In the genomic region with DNA sequence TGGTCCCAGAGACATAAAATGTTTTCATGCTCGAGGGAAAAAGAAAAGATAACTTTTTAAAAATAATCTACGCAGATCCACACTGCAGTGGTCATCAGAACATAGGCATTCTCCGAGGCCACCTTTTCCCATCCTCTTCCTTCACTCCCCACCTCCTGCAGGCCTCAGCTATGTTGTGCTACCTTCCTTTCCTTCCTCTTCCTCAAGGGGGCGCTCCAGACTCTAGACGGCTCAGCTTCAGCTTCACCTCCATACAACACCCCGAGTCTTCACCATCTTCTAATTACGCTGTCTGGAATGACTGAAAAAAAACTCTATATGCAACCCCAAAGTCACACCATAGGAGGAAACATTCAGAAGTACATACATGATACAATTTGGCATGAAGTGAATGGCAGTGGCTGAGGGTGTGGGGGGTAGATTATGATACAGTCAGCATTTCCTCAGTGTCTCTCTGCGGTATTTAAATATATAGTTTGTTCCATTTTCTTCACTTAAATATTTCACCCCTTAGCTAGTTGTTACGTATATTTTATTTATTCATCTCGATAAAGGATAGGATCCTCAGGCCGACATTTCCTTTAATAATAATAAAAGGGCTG, we compare ENCODE assay signal across 8 cellular contexts.
DNase-seq lines count a peak whose midpoint lies in the region; ATAC-seq and TF ChIP-seq lines count a peak whose summit lies in the region.

No MANE protein-coding gene starts in this region.

- no peak overlapping the region for H3K27ac Mint-ChIP-seq in T-helper 17 cell

- H3K4me3 Mint-ChIP-seq in T-helper 17 cell, result no peak overlapping the region

- peak; percentile 88 for ATAC-seq in T-helper 17 cell

- H3K4me1 ChIP-seq in ascending aorta, result no peaks in the 10 kb centered on the region

- H3K4me3 ChIP-seq in GM12864 (ENCODE audit: low read depth, low read length), result no peak overlapping the region
- no peak overlapping the region for H3K4me3 ChIP-seq in H7 (ENCODE audit: insufficient read depth, low read depth, low read length)
- H3K4me3 ChIP-seq in ascending aorta, result no peak overlapping the region

- H3K9me3 ChIP-seq in T-helper 17 cell (ENCODE audit: control insufficient read depth, low read length, poor library complexity, severe bottlenecking) (no peaks in the 10 kb centered on the region), ascending aorta (no peaks in the 10 kb centered on the region)

- H3K27me3 Mint-ChIP-seq in T-helper 17 cell, result peaks cover 19% of the 10 kb centered on the region

- peak; percentile 3 for DNase-seq in GM12864 (ENCODE audit: low read depth)
- DNase-seq in H7, result peak; percentile 52
- peak; percentile 12 to 46 (median 23) for DNase-seq in T-helper 17 cell
- DNase-seq in ascending aorta (ENCODE audit: low spot score in 2 of 2), result no peak
- peak; percentile 84 for DNase-seq in islet precursor cell
- DNase-seq in stimulated activated CD4-positive, alpha-beta T cell treated with anti-CD3 and anti-CD28 coated beads, TNF-alpha, amount 100 ng/mL, for 1 hour (ENCODE audit: low read depth in 3 of 3, low spot score in 1 of 3), result peak in 2 of 3 donors; percentile 8 to 16
- DNase-seq in cortex of kidney (lab: John Stamatoyannopoulos, UW), result no peak

- H3K36me3 ChIP-seq in H7 (replicated peaks; ENCODE audit: control insufficient read depth, insufficient read depth, low read length) (no peaks in the 10 kb centered on the region), ascending aorta (no peaks in the 10 kb centered on the region)

- intact Hi-C loops in ascending aorta (cut with DNase I), result no loop called here

- no peaks in the 10 kb centered on the region for H3K27me3 ChIP-seq in H7 (ENCODE audit: control insufficient read depth, insufficient read depth, low read length)
- no peaks in the 10 kb centered on the region for H3K27me3 ChIP-seq in ascending aorta

- peak; percentile 81 for TF ChIP-seq CTCF in GM12864 (IDR thresholded peaks at IDR 0.05; ENCODE audit: low read depth, low read length, missing control alignments)
- TF ChIP-seq CTCF in LNCAP (IDR thresholded peaks at IDR 0.05), result peak; percentile 63; the same call in 1 of the 2 replicates
- peak in 2 of 3 experiments; percentile 22 to 49 for TF ChIP-seq CTCF in ascending aorta (IDR thresholded peaks at IDR 0.05)

- H3K36me3 Mint-ChIP-seq in T-helper 17 cell (ENCODE audit: low read depth), result no peaks in the 10 kb centered on the region

- H3K4me1 Mint-ChIP-seq in T-helper 17 cell, result peaks cover 3% of the 10 kb centered on the region

- H3K27ac ChIP-seq in ascending aorta, result no peak overlapping the region

Comparison
In these comparisons a context has a peak if more than half of its experiments do, and no peak if none do; other contexts are left out.
1. DNase-seq: peak in GM12864 (single experiment), H7 (single experiment), T-helper 17 cell (3 of 3), islet precursor cell (single experiment) and stimulated activated CD4-positive, alpha-beta T cell treated with anti-CD3 and anti-CD28 coated beads, TNF-alpha, amount 100 ng/mL, for 1 hour (2 of 3); none in ascending aorta (0 of 2) and cortex of kidney (single experiment).
2. Peak in every context shown above with its lines, with median percentiles within 50 percentile points of each other: CTCF ChIP-seq.